Comparison of ENCODE assay signal across 17 cellular contexts in genomic region chr19:11399667-11400066, GRCh38. TPM values are rescaled to one million over a fixed set of nuclear protein-coding genes. Genes with fewer than 3 reads are reported as not detected.
A peak's percentile ranks its signal among the peaks of the same experiment; 100 is the strongest.
DNase-seq lines count a peak whose midpoint lies in the region; ATAC-seq and TF ChIP-seq lines count a peak whose summit lies in the region.
"Had no signal": no experiment of that assay in that cellular context is flagged by ENCODE, and none has a peak within 500 bp of the region (broad histone marks: within the 10 kb centered on the region; RNA-seq: fewer than 3 reads in every experiment).

No MANE protein-coding gene starts in this region.

- no peak for ATAC-seq in left ventricle myocardium superior
- ATAC-seq: CD8-positive, alpha-beta T cell; GM23338; HCT116 had no signal

- DNase-seq in left ventricle myocardium superior: peak; percentile 14
- DNase-seq in cardiac septum (ENCODE audit: low spot score): no peak
- peak; percentile 15 for DNase-seq in GM10248 (ENCODE audit: extremely low spot score)
- peak; percentile 5 for DNase-seq in GM20000 (ENCODE audit: low spot score)
- no peak for DNase-seq in midbrain (lab: John Stamatoyannopoulos, UW)
- DNase-seq in NCI-H748 treated with DMSO at 0.1 percent for 48 hours (lab: John Stamatoyannopoulos, UW): no peak
- DNase-seq: Calu3; CD8-positive, alpha-beta T cell; DMS 273 treated with DMSO at 0.1 percent for 48 hours; DMS53; DND-41; EL; HFFc6 had no signal

- TF ChIP-seq CTCF in GM10248 (IDR thresholded peaks at IDR 0.05; ENCODE audit: control extremely low read depth, extremely low read depth, low read depth, missing control alignments) (no peak), GM20000 (IDR thresholded peaks at IDR 0.05; ENCODE audit: extremely low read depth, missing control alignments) (no peak)

- POLR2A ChIA-PET in GM10248 (lab: Yijun Ruan, JAX): no interaction called here

- intact Hi-C loops in left ventricle myocardium superior (cut with micrococcal nuclease): no loop called here
- intact Hi-C loops in cardiac septum (cut with DNase I): no loop called here

- CTCF ChIA-PET in GM10248 (lab: Yijun Ruan, JAX): interaction anchor here (1.5 to 2.8 kb wide), 2 partner anchors 9 to 18 kb away, joined by 5 to 12 read pairs; no protein-coding TSS in a partner anchor

RNA-seq across cellular contexts. Expression of gene EPOR, which starts 15.6 kb away (rescaled TPM):
- total RNA-seq in left ventricle myocardium superior (7.6 TPM), cardiac septum (5.6 TPM)

RNA-seq across cellular contexts. Expression of gene RGL3, which starts 19.4 kb away (rescaled TPM):
- total RNA-seq in left ventricle myocardium superior (6.4 TPM), cardiac septum (5.8 TPM)
- total RNA-seq: CD8-positive, alpha-beta T cell; G401; HT1080 had no signal

RNA-seq across cellular contexts. Expression of gene SWSAP1, which starts 25.2 kb away (rescaled TPM):
- total RNA-seq in left ventricle myocardium superior (2.0 TPM), cardiac septum (1.3 TPM)

RNA-seq across cellular contexts. Expression of gene ODAD3, which starts 35.3 kb away (rescaled TPM):
- total RNA-seq in left ventricle myocardium superior (0.42 TPM), cardiac septum (0.43 TPM)
- total RNA-seq: Calu3; CD8-positive, alpha-beta T cell had no signal

RNA-seq across cellular contexts. Expression of gene PRKCSH, which starts 35.8 kb away (rescaled TPM):
- total RNA-seq in left ventricle myocardium superior (139 TPM), cardiac septum (100 TPM)

Comparison
In these comparisons a context has a peak if more than half of its experiments do, and no peak if none do; other contexts are left out.
1. DNase-seq: peak in left ventricle myocardium superior (single experiment), GM10248 (single experiment) and GM20000 (single experiment); none in cardiac septum (single experiment), midbrain (single experiment) and NCI-H748 treated with DMSO at 0.1 percent for 48 hours (single experiment).